ENCODE assay signal across 1 cellular context in genomic region chr15:39580117-39580629, GRCh38.
TF ChIP-seq lines count a peak whose summit lies in the region.

No MANE protein-coding gene starts in this region.

TF ChIP-seq in H1, 55 proteins besides CTCF, POLR2A, EP300 and RAD21 (continued from another document):
- TF ChIP-seq KDM5A (IDR thresholded peaks at IDR 0.05; ENCODE audit: low read length) (no peak), CTBP2 (IDR thresholded peaks at IDR 0.05; ENCODE audit: borderline replicate concordance, insufficient read depth, insufficient read length, low read length) (no peak), PHF8 (conservative IDR thresholded peaks at IDR 0.05; ENCODE audit: low read depth, low read length) (peak; percentile 37; the same call in 1 of the 2 replicates)
TF ChIP-seq in H1: peak in this region for 11.
